8 cellular contexts compared by ENCODE assay signal in genomic region chr11:73184953-73185671, GRCh38. TPM values are rescaled to one million over a fixed set of nuclear protein-coding genes. Genes with fewer than 3 reads are reported as not detected.
DNase-seq lines count a peak whose midpoint lies in the region; ATAC-seq and TF ChIP-seq lines count a peak whose summit lies in the region.

No MANE protein-coding gene starts in this region.

- in situ Hi-C loops in SK-MEL-5 (cut with HindIII; ENCODE audit: low pct_unique_long_range_greater_than_20kb, low sequenced_read_pairs): no loop called here

- H3K4me3 ChIP-seq in aorta (ENCODE audit: low read length in 2 of 2): no peak overlapping the region

- TF ChIP-seq CTCF in glutamatergic neuron (IDR thresholded peaks at IDR 0.05; ENCODE audit: partially characterized antibody, unreplicated experiment): peak; percentile 74

- no peaks in the 10 kb centered on the region for H3K27me3 ChIP-seq in aorta (ENCODE audit: control insufficient read depth in 1 of 2, insufficient read depth in 2 of 2, low read length in 1 of 2)

- DNase-seq in EH (ENCODE audit: low read depth): peak; percentile 76
- DNase-seq in Kasumi-1 (lab: John Stamatoyannopoulos, UW): peak; percentile 85 to 90
- peak; percentile 89 for DNase-seq in SK-MEL-5 (ENCODE audit: low read depth, low spot score)
- DNase-seq in activated naive CD4-positive, alpha-beta T cell treated with anti-CD3 and anti-CD28 coated beads, Interleukin-2, amount 50 U/mL, for 16 hours: peak; percentile 51
- DNase-seq in glutamatergic neuron: peak; percentile 79
- DNase-seq in pons (ENCODE audit: low spot score): peak; percentile 43
- peak; percentile 83 to 88 for DNase-seq in aorta

- H3K9me3 Mint-ChIP-seq in glutamatergic neuron (ENCODE audit: unreplicated experiment): no peaks in the 10 kb centered on the region

- H3K27me3 Mint-ChIP-seq in glutamatergic neuron (ENCODE audit: unreplicated experiment): no peaks in the 10 kb centered on the region

- H3K4me3 Mint-ChIP-seq in glutamatergic neuron (ENCODE audit: unreplicated experiment): no peak overlapping the region

- no peaks in the 10 kb centered on the region for H3K9me3 ChIP-seq in aorta (ENCODE audit: control insufficient read depth, low read length)

- H3K27ac ChIP-seq in aorta (ENCODE audit: low read depth in 1 of 2, low read length in 2 of 2): peak overlapping the region in 1 of 2 donors; percentile 39

- H3K36me3 ChIP-seq in aorta (ENCODE audit: control insufficient read depth in 1 of 2, insufficient read depth in 2 of 2, low read length in 1 of 2): no peaks in the 10 kb centered on the region

- 50 to 55% methylated on average over 17 to 18 of the region's 18 CpGs for WGBS in aorta, 2 donors

- peaks cover 1% of the 10 kb centered on the region for H3K4me1 Mint-ChIP-seq in glutamatergic neuron (ENCODE audit: low read depth, unreplicated experiment)

- intact Hi-C loops in aorta (cut with DNase I): loop anchor here (1.0 to 5.0 kb wide), 4 partner anchors 57 to 104 kb away; no protein-coding TSS in a partner anchor

- ATAC-seq in aorta (ENCODE audit: low FRiP score) (peak; percentile 81), HG02678 (IDR thresholded peaks at IDR 0.05; ENCODE audit: unreplicated experiment) (no peak)

- no peaks in the 10 kb centered on the region for H3K36me3 Mint-ChIP-seq in glutamatergic neuron (ENCODE audit: unreplicated experiment)

- no peaks in the 10 kb centered on the region for H3K4me1 ChIP-seq in aorta (ENCODE audit: control insufficient read depth in 1 of 2, insufficient read depth in 2 of 2, low read length in 2 of 2)

- no peak overlapping the region for H3K27ac Mint-ChIP-seq in glutamatergic neuron (ENCODE audit: unreplicated experiment)

RNA-seq across cellular contexts. Expression of gene P2RY2, which starts 33.0 kb away (rescaled TPM):
- 0.05 TPM in 1 of 2 replicates, not detected in the other for total RNA-seq in SK-MEL-5 (2014; rRNA removed; shearing (Covaris generic))
- polyA plus RNA-seq in SK-MEL-5 (2015; cell fraction: cytosol; rRNA removed): 0.06 and 0.48 TPM in 2 replicates
- polyA plus RNA-seq in SK-MEL-5 (2015; cell fraction: nucleus; rRNA removed): 0.16 TPM in 1 of 2 replicates, not detected in the other
- total RNA-seq in glutamatergic neuron (ENCODE audit: unreplicated experiment) (0.69 TPM), aorta (1 to 10 TPM; 2.9 to 3.9 TPM)
- polyA plus RNA-seq in aorta: under 1 TPM; 0.50 to 0.54 TPM

RNA-seq across cellular contexts. Expression of gene FCHSD2, which starts 43.0 kb away (rescaled TPM):
- total RNA-seq in SK-MEL-5 (2014; rRNA removed; shearing (Covaris generic)): 7.8 and 8.2 TPM in 2 replicates
- 19.8 and 30.3 TPM in 2 replicates for polyA plus RNA-seq in SK-MEL-5 (2015; cell fraction: cytosol; rRNA removed)
- 25.1 and 28.9 TPM in 2 replicates for polyA plus RNA-seq in SK-MEL-5 (2015; cell fraction: nucleus; rRNA removed)
- total RNA-seq in glutamatergic neuron (ENCODE audit: unreplicated experiment) (19.7 TPM), aorta (100 to 1,000 TPM in 1 of 2 donors, 10 to 100 TPM in 1; 84.4 to 107 TPM)
- polyA plus RNA-seq in aorta: 10 to 100 TPM; 34.4 to 39.9 TPM
